8 cellular contexts compared by ENCODE assay signal in genomic region chr19:771332-771785, GRCh38. TPM values are rescaled to one million over a fixed set of nuclear protein-coding genes. Genes with fewer than 3 reads are reported as not detected.
DNase-seq lines count a peak whose midpoint lies in the region; ATAC-seq and TF ChIP-seq lines count a peak whose summit lies in the region.

No MANE protein-coding gene starts in this region.

- in situ Hi-C loops in brain microvascular endothelial cell (cut with HindIII; ENCODE audit: low pct_ligation_motif_present, low sequenced_read_pairs): no loop called here

- no peaks in the 10 kb centered on the region for H3K9me3 ChIP-seq in mucosa of descending colon

- intact Hi-C loops in Right ventricle myocardium superior (cut with DNase I) (loop anchor here (10.0 kb wide), 1 partner anchor 93 kb away; no protein-coding TSS in a partner anchor), cardiac septum (cut with DNase I) (loop anchor here (5.0 kb wide), 2 partner anchors 91 to 211 kb away; partner anchors contain the start of gene WDR18), mucosa of descending colon (cut with DNase I, micrococcal nuclease) (loop anchor here in 1 of 2 donors (5.0 kb wide), 1 partner anchor 146 kb away; the partner anchor contains the start of gene KISS1R)

- no peaks in the 10 kb centered on the region for H3K27me3 ChIP-seq in brain microvascular endothelial cell (replicated peaks)

- DNase-seq in Right ventricle myocardium superior (no peak), cardiac septum (ENCODE audit: low spot score) (no peak), RKO (ENCODE audit: low spot score) (peak; percentile 73), brain microvascular endothelial cell (peak; percentile 22), mucosa of descending colon (peak in 1 of 3 donors; percentile 49)

- no peak overlapping the region for H3K27ac ChIP-seq in brain microvascular endothelial cell

- H3K36me3 ChIP-seq in brain microvascular endothelial cell (replicated peaks) (no peaks in the 10 kb centered on the region), mucosa of descending colon (ENCODE audit: low read depth) (no peaks in the 10 kb centered on the region)

- TF ChIP-seq CTCF in brain microvascular endothelial cell (IDR thresholded peaks at IDR 0.05; ENCODE audit: low read depth, low read length, missing control alignments): peak; percentile 76
- peak; percentile 18 for TF ChIP-seq CTCF in mucosa of descending colon (IDR thresholded peaks at IDR 0.05)

- ATAC-seq in Right ventricle myocardium superior (ENCODE audit: poor library complexity) (peak; percentile 37), mucosa of descending colon (peak; percentile 21), GM18498 (IDR thresholded peaks at IDR 0.05; ENCODE audit: unreplicated experiment) (no peak), HG03378 (IDR thresholded peaks at IDR 0.05; ENCODE audit: unreplicated experiment) (no peak), HG03460 (IDR thresholded peaks at IDR 0.05; ENCODE audit: unreplicated experiment) (no peak)

- H3K4me3 ChIP-seq in brain microvascular endothelial cell (ENCODE audit: low read depth, low read length) (no peak overlapping the region), mucosa of descending colon (no peak overlapping the region)

- no peaks in the 10 kb centered on the region for H3K4me1 ChIP-seq in mucosa of descending colon (ENCODE audit: low read depth)

RNA-seq across cellular contexts. Expression of gene MISP, which starts 20.4 kb away (rescaled TPM):
- total RNA-seq in Right ventricle myocardium superior: not detected
- total RNA-seq in cardiac septum: not detected
- 100 to 1,000 TPM; 184 to 443 (median 361) TPM for total RNA-seq in mucosa of descending colon

RNA-seq across cellular contexts. Expression of gene PTBP1, which starts 25.9 kb away (rescaled TPM):
- total RNA-seq in Right ventricle myocardium superior (56.0 TPM), cardiac septum (76.9 TPM), mucosa of descending colon (100 to 1,000 TPM; 204 to 305 (median 281) TPM)

RNA-seq across cellular contexts. Expression of gene PLPPR3, which starts 50.4 kb away (rescaled TPM):
- total RNA-seq in Right ventricle myocardium superior (not detected), cardiac septum (not detected), mucosa of descending colon (under 1 TPM in 1 of 3 donors, not detected in 2; 0.19 TPM)

RNA-seq across cellular contexts. Expression of gene AZU1, which starts 56.3 kb away (rescaled TPM):
- total RNA-seq in Right ventricle myocardium superior (not detected), cardiac septum (1.1 TPM), mucosa of descending colon (under 1 TPM in 1 of 3 donors, not detected in 2; 0.25 TPM)

Comparison
In these comparisons a context has a peak if more than half of its experiments do, and no peak if none do; other contexts are left out.
1. ATAC-seq: peak in Right ventricle myocardium superior (single experiment) and mucosa of descending colon (single experiment); none in GM18498 (single experiment), HG03378 (single experiment) and HG03460 (single experiment).
2. DNase-seq: peak in RKO (single experiment) and brain microvascular endothelial cell (single experiment); none in Right ventricle myocardium superior (single experiment) and cardiac septum (single experiment).
3. RNA of gene MISP, which starts 20.4 kb away (total RNA-seq): 184 to 443 TPM in mucosa of descending colon; not detected in cardiac septum (single experiment) and not detected in Right ventricle myocardium superior (single experiment); every median in the first group is over 100 times any median in the second.